ENCODE assay signal across 8 cellular contexts in the genomic region with DNA sequence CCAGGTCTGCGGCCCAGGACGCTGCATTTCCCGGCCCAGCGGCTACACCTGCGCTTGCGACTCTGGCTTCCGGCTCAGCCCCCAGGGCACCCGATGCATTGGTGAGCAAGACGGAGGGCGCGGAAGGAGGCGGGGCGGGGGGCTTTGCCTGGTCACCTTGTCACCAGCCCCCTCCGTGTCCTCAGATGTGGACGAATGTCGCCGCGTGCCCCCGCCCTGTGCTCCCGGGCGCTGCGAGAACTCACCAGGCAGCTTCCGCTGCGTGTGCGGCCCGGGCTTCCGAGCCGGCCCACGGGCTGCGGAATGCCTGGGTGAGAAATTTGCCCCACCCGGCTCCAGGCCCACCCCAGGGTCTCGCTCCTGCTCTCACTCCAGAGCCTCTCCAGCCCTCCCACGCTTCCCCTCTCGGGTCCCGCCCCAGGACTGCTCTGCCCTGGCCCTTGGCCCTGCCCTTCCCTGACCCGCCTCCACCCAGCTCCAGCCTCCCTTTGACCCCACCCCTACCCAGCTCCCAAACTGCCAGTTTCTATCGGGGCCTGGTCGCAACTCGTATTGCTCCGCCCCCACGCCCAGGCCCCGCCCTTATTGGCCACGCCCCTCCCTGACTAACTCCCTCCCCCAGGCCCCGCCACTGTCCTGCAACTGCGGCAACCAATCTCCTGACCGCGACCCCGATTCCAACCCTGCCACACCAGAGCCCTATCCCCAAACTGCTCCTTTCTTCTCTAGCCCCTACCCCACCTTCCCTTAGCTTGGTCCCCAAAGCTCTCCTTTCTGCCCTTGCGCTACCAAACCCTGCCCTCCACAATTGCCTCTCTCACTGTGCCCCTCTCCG. TPM values are rescaled to one million over a fixed set of nuclear protein-coding genes. Genes with fewer than 3 reads are reported as not detected.
DNase-seq lines count a peak whose midpoint lies in the region; ATAC-seq and TF ChIP-seq lines count a peak whose summit lies in the region.

No MANE protein-coding gene starts in this region.

- peak overlapping the region in 1 of 2 experiments; percentile 93; a peak in 2 of 4 replicates for H3K27ac ChIP-seq in SK-N-SH (ENCODE audit: low read depth in 2 of 2, low read length in 1 of 2)
- H3K27ac ChIP-seq in heart left ventricle: peak overlapping the region; percentile 62 to 97 (median 88)
- H3K27ac ChIP-seq in psoas muscle: peak overlapping the region; percentile 66
- peak overlapping the region; percentile 70 to 71 for H3K27ac ChIP-seq in uterus

- no peak for TF ChIP-seq RAD21 in SK-N-SH (IDR thresholded peaks at IDR 0.05; ENCODE audit: low read length)

- H3K4me1 Mint-ChIP-seq in activated naive CD4-positive, alpha-beta T cell treated with anti-CD3 and anti-CD28 coated beads, Interleukin-2, amount 50 U/mL, for 24 hours: peaks cover 69% of the 10 kb centered on the region

- H3K4me3 Mint-ChIP-seq in activated naive CD4-positive, alpha-beta T cell treated with anti-CD3 and anti-CD28 coated beads, Interleukin-2, amount 50 U/mL, for 24 hours: peak overlapping the region; percentile 94

- H3K4me3 ChIP-seq in SK-N-SH (ENCODE audit: low read depth in 2 of 2, low read length in 1 of 2) (peak overlapping the region; percentile 53 to 56), heart left ventricle (peak overlapping the region in 11 of 12 donors; percentile 26 to 64 (median 54)), psoas muscle (peak overlapping the region; percentile 61), uterus (peak overlapping the region; percentile 10 to 13)

- POLR2A ChIA-PET in SK-N-SH (lab: Yijun Ruan, JAX): interaction anchor here (0.5 to 1.6 kb wide), 4 partner anchors 21 to 141 kb away, joined by 3 to 7 read pairs (median 4); a partner anchor contains a TSS

- no peak for TF ChIP-seq EP300 in SK-N-SH (IDR thresholded peaks at IDR 0.05; ENCODE audit: borderline replicate concordance in 1 of 2, low read depth in 1 of 2, low read length in 1 of 2)

- peaks cover 1% of the 10 kb centered on the region for H3K36me3 Mint-ChIP-seq in activated naive CD4-positive, alpha-beta T cell treated with anti-CD3 and anti-CD28 coated beads, Interleukin-2, amount 50 U/mL, for 24 hours

- H3K9me3 ChIP-seq in SK-N-SH (no peaks in the 10 kb centered on the region), heart left ventricle (no peaks in the 10 kb centered on the region), psoas muscle (no peaks in the 10 kb centered on the region), uterus (no peaks in the 10 kb centered on the region)

- H4K20me1 ChIP-seq in SK-N-SH (ENCODE audit: insufficient read depth): no peaks in the 10 kb centered on the region

- in situ Hi-C loops in ACHN (cut with HindIII; ENCODE audit: low pct_ligation_motif_present, low pct_unique_long_range_greater_than_20kb, low sequenced_read_pairs): no loop called here

- TF ChIP-seq CTCF in SK-N-SH (IDR thresholded peaks at IDR 0.05) (no peak), heart left ventricle (IDR thresholded peaks at IDR 0.05) (no peak), psoas muscle (IDR thresholded peaks at IDR 0.05) (no peak), uterus (IDR thresholded peaks at IDR 0.05) (no peak)

- TF ChIP-seq POLR2A in heart left ventricle (IDR thresholded peaks at IDR 0.05) (peak in 1 of 2 donors; percentile 49), uterus (IDR thresholded peaks at IDR 0.05) (peak in 1 of 2 donors; percentile 7)

- CTCF ChIA-PET in SK-N-SH (lab: Yijun Ruan, JAX): interaction anchor here (1.1 to 4.1 kb wide), 6 partner anchors 9 to 189 kb away, joined by 3 to 42 read pairs (median 4); a partner anchor contains a TSS

- ATAC-seq in GM18868 (IDR thresholded peaks at IDR 0.05; ENCODE audit: unreplicated experiment): peak; percentile 51
- ATAC-seq in HG03442 (IDR thresholded peaks at IDR 0.05; ENCODE audit: unreplicated experiment): peak; percentile 45
- peak; percentile 60 to 71 (median 66) for ATAC-seq in heart left ventricle
- peak; percentile 49 to 87 (median 76) for ATAC-seq in psoas muscle

- H3K4me1 ChIP-seq in SK-N-SH (ENCODE audit: control insufficient read depth in 1 of 2, insufficient read depth in 2 of 2, low read depth in 1 of 2, low read length in 1 of 2) (peaks cover 12 to 38% of the 10 kb centered on the region in 2 experiments; a peak in 2 of 4 replicates), heart left ventricle (peaks cover 0 to 63% (median 43%) of the 10 kb centered on the region in 12 donors), psoas muscle (peaks cover 22% of the 10 kb centered on the region), uterus (peaks cover 0 to 9% of the 10 kb centered on the region in 2 donors)

- peak overlapping the region; percentile 88; the same call in 1 of the 2 replicates for H2AFZ ChIP-seq in SK-N-SH (ENCODE audit: low read depth)

- no peaks in the 10 kb centered on the region for H3K9me2 ChIP-seq in SK-N-SH

- peak overlapping the region; percentile 93 for H3K4me2 ChIP-seq in SK-N-SH

- H3K9ac ChIP-seq in SK-N-SH: peak overlapping the region; percentile 40

- H3K27me3 Mint-ChIP-seq in activated naive CD4-positive, alpha-beta T cell treated with anti-CD3 and anti-CD28 coated beads, Interleukin-2, amount 50 U/mL, for 24 hours: no peaks in the 10 kb centered on the region

- WGBS in SK-N-SH (ENCODE audit: low lambda C conversion rate): 21% methylated on average over 29 of the region's 50 CpGs
- 5 to 25% (median 12%) methylated on average over 34 to 50 of the region's 50 CpGs for WGBS in heart left ventricle, 4 donors
- WGBS in psoas muscle, 3 donors: 14 to 28% (median 24%) methylated on average over 34 to 50 of the region's 50 CpGs

- DNase-seq in ACHN (peak; percentile 84), SK-N-SH (peak; percentile 99), heart left ventricle (peak; percentile 90 to 95 (median 93)), psoas muscle (peak; percentile 87 to 95), uterus (peak; percentile 75 to 95)

- no peaks in the 10 kb centered on the region for H3K9me3 Mint-ChIP-seq in activated naive CD4-positive, alpha-beta T cell treated with anti-CD3 and anti-CD28 coated beads, Interleukin-2, amount 50 U/mL, for 24 hours

- intact Hi-C loops in heart left ventricle (cut with DNase I) (loop anchor here in 2 of 10 donors (10.0 kb wide), 2 partner anchors 145 to 325 kb away; a partner anchor contains a TSS), psoas muscle (cut with DNase I) (no loop called here), uterus (cut with DNase I; ENCODE audit: low total_unique reads) (loop anchor here (10.0 kb wide), 1 partner anchor 145 kb away; a partner anchor contains a TSS)

- no peaks in the 10 kb centered on the region for H3K79me2 ChIP-seq in SK-N-SH (ENCODE audit: insufficient read depth)

- peaks cover 5% of the 10 kb centered on the region for H3F3A ChIP-seq in SK-N-SH (replicated peaks; ENCODE audit: insufficient read depth)

- H3K27ac Mint-ChIP-seq in activated naive CD4-positive, alpha-beta T cell treated with anti-CD3 and anti-CD28 coated beads, Interleukin-2, amount 50 U/mL, for 24 hours: peak overlapping the region; percentile 98

- H3K36me3 ChIP-seq in SK-N-SH (replicated peaks in 1 of 2; ENCODE audit: control insufficient read depth in 1 of 2, insufficient read depth in 2 of 2, low read length in 1 of 2) (no peaks in the 10 kb centered on the region), heart left ventricle (peaks cover 0 to 33% (median 0%) of the 10 kb centered on the region in 9 donors), psoas muscle (ENCODE audit: insufficient read depth in 1 of 2, low read depth in 1 of 2) (no peaks in the 10 kb centered on the region), uterus (no peaks in the 10 kb centered on the region)

- H3K27me3 ChIP-seq in SK-N-SH (ENCODE audit: insufficient read depth): no peaks in the 10 kb centered on the region
- H3K27me3 ChIP-seq in heart left ventricle: no peaks in the 10 kb centered on the region
- peaks cover 0 to 2% (median 0%) of the 10 kb centered on the region in 3 donors for H3K27me3 ChIP-seq in psoas muscle (ENCODE audit: insufficient read depth in 3 of 3, low read length in 2 of 3)
- no peaks in the 10 kb centered on the region for H3K27me3 ChIP-seq in uterus

TF ChIP-seq in SK-N-SH, 30 proteins besides CTCF, POLR2A, EP300 and RAD21 (continues in another document):
- TF ChIP-seq SIN3A (IDR thresholded peaks at IDR 0.05; ENCODE audit: borderline replicate concordance, low read depth, low read length) (no peak; the same call in 1 of the 2 replicates), NRF1 (IDR thresholded peaks at IDR 0.05; ENCODE audit: low read depth, low read length) (no peak)

RNA-seq across cellular contexts. Expression of a gene that starts 8.6 kb away (rescaled TPM):
- polyA plus RNA-seq in SK-N-SH (2012; rRNA removed) (15.9 and 24.8 TPM in 2 replicates), heart left ventricle (100 to 1,000 TPM in 1 of 2 donors, 10 to 100 TPM in 1; 95.0 to 121 TPM), psoas muscle (10 to 100 TPM; 16.0 to 23.8 (median 20.6) TPM)
- polyA plus RNA-seq in SK-N-SH (2012; cell fraction: cytosol; rRNA removed): 6.8 and 12.4 TPM in 2 replicates
- polyA plus RNA-seq in SK-N-SH (2012; cell fraction: nucleus; rRNA removed): 185 and 324 TPM in 2 replicates
- total RNA-seq in heart left ventricle (100 to 1,000 TPM; 101 to 319 (median 212) TPM), psoas muscle (10 to 100 TPM; 24.1 to 55.8 (median 44.0) TPM), uterus (1,000 to 10,000 TPM in 1 of 4 donors, 100 to 1,000 TPM in 3; 163 to 1,000 (median 501) TPM)

RNA-seq across cellular contexts. Expression of a gene that starts 33.1 kb away (rescaled TPM):
- polyA plus RNA-seq in SK-N-SH (2012; rRNA removed) (49.1 and 62.7 TPM in 2 replicates), heart left ventricle (10 to 100 TPM; 23.2 to 37.0 TPM), psoas muscle (10 to 100 TPM; 14.0 to 21.7 (median 20.3) TPM)
- 18.1 and 37.6 TPM in 2 replicates for polyA plus RNA-seq in SK-N-SH (2012; cell fraction: cytosol; rRNA removed)
- polyA plus RNA-seq in SK-N-SH (2012; cell fraction: nucleus; rRNA removed): 93.4 and 94.6 TPM in 2 replicates
- total RNA-seq in heart left ventricle (10 to 100 TPM; 16.4 to 52.8 (median 18.4) TPM), psoas muscle (10 to 100 TPM; 12.4 to 17.4 (median 16.1) TPM), uterus (10 to 100 TPM; 15.1 to 57.4 (median 21.9) TPM)
